Comparison of ENCODE assay signal across 9 cellular contexts in the genomic region with DNA sequence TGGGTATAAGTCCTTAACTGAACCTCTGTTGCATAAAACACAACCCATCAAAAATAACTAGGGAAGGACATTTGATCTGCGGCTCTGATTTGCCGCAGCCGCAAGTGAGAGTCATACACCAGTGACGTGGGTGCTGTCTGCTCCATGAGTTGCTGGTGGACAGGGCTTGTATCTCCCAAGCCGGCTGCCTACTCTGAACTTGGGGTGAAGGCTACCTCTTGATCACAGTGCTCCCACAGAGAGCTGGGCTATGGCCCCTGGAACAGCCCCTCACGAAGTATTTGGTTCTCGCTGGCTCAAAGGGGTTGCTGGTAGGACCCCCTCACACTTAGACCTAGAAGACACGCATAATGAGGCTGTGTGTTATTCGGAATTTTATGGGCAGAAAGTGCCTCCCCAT.
"Had no signal": no experiment of that assay in that cellular context is flagged by ENCODE, and none has a peak within 500 bp of the region (broad histone marks: within the 10 kb centered on the region; RNA-seq: fewer than 3 reads in every experiment).

No MANE protein-coding gene starts in this region.

- ATAC-seq: GM23338, HCT116 had no signal

- H3K4me3 ChIP-seq: GM23248, GM23338, HAP-1 had no signal

- H3K4me1 ChIP-seq: HAP-1 had no signal

- H3K27ac ChIP-seq: GM23248 had no signal

- H3K27ac Mint-ChIP-seq: GM23338, HFFc6 had no signal

- H3K4me1 Mint-ChIP-seq: GM23338 had no signal

- H3K36me3 ChIP-seq: HAP-1 had no signal

- H3K4me3 Mint-ChIP-seq: GM23338, H9, HFFc6 had no signal

- H3K4me2 ChIP-seq: GM23338 had no signal

- DNase-seq: GM23248, GOT3, H7, H9, HCEC 1CT, HFFc6 had no signal

- H3K9me3 ChIP-seq: HAP-1 had no signal

- H3K9ac ChIP-seq: GM23248 had no signal

- H2AFZ ChIP-seq: GM23248, GM23338 had no signal
